1 cellular context compared by ENCODE assay signal in genomic region chr16:27273670-27274522, GRCh38.
A peak's percentile ranks its signal among the peaks of the same experiment; 100 is the strongest.
TF ChIP-seq lines count a peak whose summit lies in the region.

No MANE protein-coding gene starts in this region.

TF ChIP-seq in HepG2, 621 proteins besides CTCF, POLR2A, EP300 and RAD21 (continued from another document and continues in another):
- no peak for TF ChIP-seq ZHX1 (CRISPR knock-in tag; IDR thresholded peaks at IDR 0.05; ENCODE audit: low read depth)
- TF ChIP-seq KDM2A (CRISPR knock-in tag; IDR thresholded peaks at IDR 0.05; ENCODE audit: borderline replicate concordance, low read depth): peak; percentile 65; the same call in 1 of the 2 replicates
- TF ChIP-seq ZNF577 (CRISPR knock-in tag; IDR thresholded peaks at IDR 0.05; ENCODE audit: borderline replicate concordance, low read depth): no peak
- TF ChIP-seq HDAC1 (CRISPR knock-in tag; IDR thresholded peaks at IDR 0.05): peak; percentile 95
- TF ChIP-seq HMGXB3 (CRISPR knock-in tag; IDR thresholded peaks at IDR 0.05; ENCODE audit: borderline replicate concordance): peak; percentile 23
- TF ChIP-seq THAP8 (CRISPR knock-in tag; IDR thresholded peaks at IDR 0.05; ENCODE audit: borderline replicate concordance): no peak
- peak; percentile 87 to 98 for TF ChIP-seq NR2F1 (CRISPR knock-in tag; IDR thresholded peaks at IDR 0.05)
- TF ChIP-seq GATAD2A (CRISPR knock-in tag; IDR thresholded peaks at IDR 0.05): peak; percentile 100
- TF ChIP-seq U2AF2 (IDR thresholded peaks at IDR 0.05; ENCODE audit: low read depth, low read length): no peak
- no peak for TF ChIP-seq CBX2 (IDR thresholded peaks at IDR 0.05; ENCODE audit: low read depth, low read length)
- TF ChIP-seq CBX2 (CRISPR knock-in tag; IDR thresholded peaks at IDR 0.05; ENCODE audit: low read depth): no peak
- TF ChIP-seq ZNF350 (CRISPR knock-in tag; IDR thresholded peaks at IDR 0.05; ENCODE audit: borderline replicate concordance, low read depth): peak; percentile 65; the same call in 1 of the 2 replicates
- no peak for TF ChIP-seq ZNF253 (CRISPR knock-in tag; IDR thresholded peaks at IDR 0.05; ENCODE audit: borderline replicate concordance)
- TF ChIP-seq HHEX (CRISPR knock-in tag; IDR thresholded peaks at IDR 0.05): peak; percentile 81
- peak; percentile 94; the same call in 1 of the 2 replicates for TF ChIP-seq ZFP36L1 (CRISPR knock-in tag; IDR thresholded peaks at IDR 0.05)
- no peak for TF ChIP-seq REL (CRISPR knock-in tag; conservative IDR thresholded peaks at IDR 0.05)
- TF ChIP-seq ELF3 (CRISPR knock-in tag; IDR thresholded peaks at IDR 0.05): peak; percentile 95
- no peak; the same call in 1 of the 2 replicates for TF ChIP-seq ZBTB42 (CRISPR knock-in tag; IDR thresholded peaks at IDR 0.05)
- peak; percentile 97 for TF ChIP-seq JUND (CRISPR knock-in tag; IDR thresholded peaks at IDR 0.05)
- peak; percentile 90 for TF ChIP-seq RERE (CRISPR knock-in tag; IDR thresholded peaks at IDR 0.05; ENCODE audit: low read depth)
- TF ChIP-seq ZNF136 (CRISPR knock-in tag; IDR thresholded peaks at IDR 0.05; ENCODE audit: low read depth): peak; percentile 73; the same call in 1 of the 2 replicates
- no peak for TF ChIP-seq ZNF883 (CRISPR knock-in tag; IDR thresholded peaks at IDR 0.05; ENCODE audit: not compliant biosample characterization)
- peak; percentile 86; the same call in 1 of the 2 replicates for TF ChIP-seq ZNF580 (CRISPR knock-in tag; IDR thresholded peaks at IDR 0.05; ENCODE audit: borderline replicate concordance, low read depth)
- TF ChIP-seq ADNP (CRISPR knock-in tag; IDR thresholded peaks at IDR 0.05): peak; percentile 65; the same call in 1 of the 2 replicates
- peak; percentile 98 for TF ChIP-seq HDAC2 (CRISPR knock-in tag; IDR thresholded peaks at IDR 0.05)
- no peak for TF ChIP-seq FLYWCH1 (CRISPR knock-in tag; IDR thresholded peaks at IDR 0.05)
- TF ChIP-seq ZFP90 (CRISPR knock-in tag; IDR thresholded peaks at IDR 0.05; ENCODE audit: borderline replicate concordance): peak; percentile 84; the same call in 1 of the 2 replicates
- TF ChIP-seq TARDBP (CRISPR knock-in tag; IDR thresholded peaks at IDR 0.05): peak; percentile 96
- TF ChIP-seq U2AF1 (optimal IDR thresholded peaks at IDR 0.05; ENCODE audit: low read depth, low read length): no peak
- TF ChIP-seq JDP2 (CRISPR knock-in tag; IDR thresholded peaks at IDR 0.05; ENCODE audit: borderline replicate concordance): no peak; the same call in 1 of the 2 replicates
- no peak for TF ChIP-seq ZNF432 (CRISPR knock-in tag; IDR thresholded peaks at IDR 0.05; ENCODE audit: borderline replicate concordance)
- TF ChIP-seq ZNF7 (CRISPR knock-in tag; IDR thresholded peaks at IDR 0.05): 0 out of 2 replicates have a peak, but pooled peaks have one; percentile 21
- no peak for TF ChIP-seq SRSF1 (optimal IDR thresholded peaks at IDR 0.05; ENCODE audit: low read depth, low read length)
- TF ChIP-seq ZNF850 (CRISPR knock-in tag; conservative IDR thresholded peaks at IDR 0.05): no peak
- no peak for TF ChIP-seq TEF (CRISPR knock-in tag; IDR thresholded peaks at IDR 0.05)
- peak; percentile 56; the same call in 1 of the 2 replicates for TF ChIP-seq E2F1 (CRISPR knock-in tag; IDR thresholded peaks at IDR 0.05)
- peak; percentile 61; the same call in 1 of the 2 replicates for TF ChIP-seq ZNF12 (CRISPR knock-in tag; IDR thresholded peaks at IDR 0.05)
- TF ChIP-seq TP53 (CRISPR knock-in tag; conservative IDR thresholded peaks at IDR 0.05): no peak; the same call in 1 of the 2 replicates
- TF ChIP-seq SMARCC2 (IDR thresholded peaks at IDR 0.05): peak; percentile 96
- no peak for TF ChIP-seq TRAFD1 (CRISPR knock-in tag; IDR thresholded peaks at IDR 0.05; ENCODE audit: borderline replicate concordance)
- TF ChIP-seq ZC3H13 (CRISPR knock-in tag; IDR thresholded peaks at IDR 0.05): no peak
- TF ChIP-seq ARNT2 (CRISPR knock-in tag; IDR thresholded peaks at IDR 0.05; ENCODE audit: low read depth): no peak
- no peak for TF ChIP-seq ZNF333 (CRISPR knock-in tag; IDR thresholded peaks at IDR 0.05; ENCODE audit: borderline replicate concordance)
- no peak for TF ChIP-seq ZFP36 (IDR thresholded peaks at IDR 0.05; ENCODE audit: borderline replicate concordance, low read depth, low read length, partially characterized antibody)
- no peak for TF ChIP-seq ZNF3 (CRISPR knock-in tag; IDR thresholded peaks at IDR 0.05)
- TF ChIP-seq THAP7 (CRISPR knock-in tag; IDR thresholded peaks at IDR 0.05): peak; percentile 67; the same call in 1 of the 2 replicates
- TF ChIP-seq SYNCRIP (IDR thresholded peaks at IDR 0.05; ENCODE audit: insufficient read depth, low read depth, low read length): no peak
- TF ChIP-seq TCF7 (IDR thresholded peaks at IDR 0.05; ENCODE audit: low read depth): peak; percentile 99
